26 cellular contexts compared by ENCODE assay signal in genomic region chr19:27657271-27658051, GRCh38.
DNase-seq lines count a peak whose midpoint lies in the region; ATAC-seq and TF ChIP-seq lines count a peak whose summit lies in the region.
"Had no signal": no experiment of that assay in that cellular context is flagged by ENCODE, and none has a peak within 500 bp of the region (broad histone marks: within the 10 kb centered on the region; RNA-seq: fewer than 3 reads in every experiment).

No MANE protein-coding gene starts in this region.

- CTCF ChIA-PET in activated CD8-positive, alpha-beta memory T cell treated with anti-CD3 and anti-CD28 coated beads, Interleukin-2, amount 10 ng/mL, durations not matched to agents 7 days and 5 days (lab: Charles Lee), result no interaction called here

- WGBS in esophagus muscularis mucosa, result 78% methylated on average over 10 of the region's 10 CpGs

- intact Hi-C loops in esophagus muscularis mucosa (cut with DNase I), result no loop called here

- H3K4me3 Mint-ChIP-seq in activated CD8-positive, alpha-beta memory T cell treated with anti-CD3 and anti-CD28 coated beads, Interleukin-2, amount 10 ng/mL, durations not matched to agents 7 days and 5 days, result no peak overlapping the region
- no peak overlapping the region for H3K4me3 Mint-ChIP-seq in osteocyte (ENCODE audit: unreplicated experiment)
- H3K4me3 Mint-ChIP-seq in type B pancreatic cell, result no peak overlapping the region
- H3K4me3 Mint-ChIP-seq: B cell; CD8-positive, alpha-beta T cell had no signal

- H3K36me3 Mint-ChIP-seq in activated CD8-positive, alpha-beta memory T cell treated with anti-CD3 and anti-CD28 coated beads, Interleukin-2, amount 10 ng/mL, durations not matched to agents 7 days and 5 days, result no peaks in the 10 kb centered on the region
- H3K36me3 Mint-ChIP-seq in osteocyte (ENCODE audit: unreplicated experiment) (no peaks in the 10 kb centered on the region), type B pancreatic cell (no peaks in the 10 kb centered on the region)
- H3K36me3 Mint-ChIP-seq: CD8-positive, alpha-beta T cell had no signal

- H3K27ac Mint-ChIP-seq in activated CD8-positive, alpha-beta memory T cell treated with anti-CD3 and anti-CD28 coated beads, Interleukin-2, amount 10 ng/mL, durations not matched to agents 7 days and 5 days, result no peak overlapping the region
- no peak overlapping the region for H3K27ac Mint-ChIP-seq in osteocyte (ENCODE audit: unreplicated experiment)
- no peak overlapping the region for H3K27ac Mint-ChIP-seq in type B pancreatic cell
- H3K27ac Mint-ChIP-seq: B cell; CD8-positive, alpha-beta T cell had no signal

- TF ChIP-seq EP300 in esophagus muscularis mucosa (IDR thresholded peaks at IDR 0.05), result no peak

- peak; percentile 30 for DNase-seq in activated CD8-positive, alpha-beta memory T cell treated with anti-CD3 and anti-CD28 coated beads for 24 hours
- DNase-seq in activated CD8-positive, alpha-beta memory T cell treated with anti-CD3 and anti-CD28 coated beads, Interleukin-2, amount 10 ng/mL, durations not matched to agents 7 days and 5 days, result no peak
- DNase-seq in esophagus muscularis mucosa (ENCODE audit: extremely low spot score) (peak; percentile 64), osteocyte (ENCODE audit: extremely low spot score, unreplicated experiment) (peak; percentile 40), type B pancreatic cell (ENCODE audit: extremely low spot score, unreplicated experiment) (peak; percentile 47), kidney glomerular epithelial cell (lab: John Stamatoyannopoulos, UW) (no peak), NCI-H128 (lab: John Stamatoyannopoulos, UW; ENCODE audit: unreplicated experiment) (no peak)
- DNase-seq: Caco-2, EL, GDM1, Kasumi-1, MV-4-11, NCI-H1105, NCI-H146, NCI-H1930, NCI-H446 treated with DMSO at 0.1 percent for 48 hours, NCI-H526, Right ventricle myocardium superior, RPMI8226 had no signal

- no peak for ATAC-seq in activated CD8-positive, alpha-beta memory T cell treated with anti-CD3 and anti-CD28 coated beads, Interleukin-2, amount 10 ng/mL, durations not matched to agents 7 days and 5 days
- no peak for ATAC-seq in GM18505 (IDR thresholded peaks at IDR 0.05; ENCODE audit: unreplicated experiment)
- ATAC-seq: CD8-positive, alpha-beta T cell; GM12878; K562 had no signal

- peaks cover 0 to 10% (median 0%) of the 10 kb centered on the region in 4 donors for H3K4me1 ChIP-seq in esophagus muscularis mucosa
- H3K4me1 ChIP-seq: Caco-2 had no signal

- H3K27me3 ChIP-seq in esophagus muscularis mucosa, result no peaks in the 10 kb centered on the region

- H3K27ac ChIP-seq in esophagus muscularis mucosa (replicated peaks in 1 of 4), result no peak overlapping the region
- H3K27ac ChIP-seq: 22Rv1, C4-2B had no signal

- TF ChIP-seq POLR2A in esophagus muscularis mucosa (IDR thresholded peaks at IDR 0.05; ENCODE audit: low read depth) (no peak), GM18505 (IDR thresholded peaks at IDR 0.05; ENCODE audit: borderline replicate concordance, extremely low read depth, insufficient read depth, insufficient read length) (no peak)

- TF ChIP-seq CTCF in esophagus muscularis mucosa (IDR thresholded peaks at IDR 0.05) (no peak), osteocyte (IDR thresholded peaks at IDR 0.05) (no peak), type B pancreatic cell (conservative IDR thresholded peaks at IDR 0.05) (no peak)

- no peak overlapping the region for H3K4me3 ChIP-seq in esophagus muscularis mucosa
- H3K4me3 ChIP-seq: GM12878, K562 had no signal

- peaks cover 15% of the 10 kb centered on the region for H3K9me3 Mint-ChIP-seq in activated CD8-positive, alpha-beta memory T cell treated with anti-CD3 and anti-CD28 coated beads, Interleukin-2, amount 10 ng/mL, durations not matched to agents 7 days and 5 days (ENCODE audit: low read depth)
- H3K9me3 Mint-ChIP-seq in osteocyte (ENCODE audit: unreplicated experiment) (peaks cover 71% of the 10 kb centered on the region), type B pancreatic cell (peaks cover 14% of the 10 kb centered on the region)

- H3K9me3 ChIP-seq in esophagus muscularis mucosa, result peaks cover 0 to 55% (median 37%) of the 10 kb centered on the region in 4 donors

- no peaks in the 10 kb centered on the region for H3K4me1 Mint-ChIP-seq in activated CD8-positive, alpha-beta memory T cell treated with anti-CD3 and anti-CD28 coated beads, Interleukin-2, amount 10 ng/mL, durations not matched to agents 7 days and 5 days
- H3K4me1 Mint-ChIP-seq in osteocyte (ENCODE audit: unreplicated experiment), result no peaks in the 10 kb centered on the region
- no peaks in the 10 kb centered on the region for H3K4me1 Mint-ChIP-seq in type B pancreatic cell (ENCODE audit: unreplicated experiment)
- H3K4me1 Mint-ChIP-seq: B cell had no signal

- H3K27me3 Mint-ChIP-seq in activated CD8-positive, alpha-beta memory T cell treated with anti-CD3 and anti-CD28 coated beads, Interleukin-2, amount 10 ng/mL, durations not matched to agents 7 days and 5 days, result no peaks in the 10 kb centered on the region
- H3K27me3 Mint-ChIP-seq in osteocyte (ENCODE audit: unreplicated experiment) (no peaks in the 10 kb centered on the region), type B pancreatic cell (no peaks in the 10 kb centered on the region)
- H3K27me3 Mint-ChIP-seq: B cell had no signal

- no peaks in the 10 kb centered on the region for H3K36me3 ChIP-seq in esophagus muscularis mucosa

Comparison
In these comparisons a context has a peak if more than half of its experiments do, and no peak if none do; other contexts are left out.
1. DNase-seq: peak in activated CD8-positive, alpha-beta memory T cell treated with anti-CD3 and anti-CD28 coated beads for 24 hours (single experiment), esophagus muscularis mucosa (single experiment), osteocyte (single experiment) and type B pancreatic cell (single experiment); none in activated CD8-positive, alpha-beta memory T cell treated with anti-CD3 and anti-CD28 coated beads, Interleukin-2, amount 10 ng/mL, durations not matched to agents 7 days and 5 days (single experiment), kidney glomerular epithelial cell (single experiment) and NCI-H128 (single experiment).